28 cellular contexts compared by ENCODE assay signal in genomic region chr6:105884426-105884825, GRCh38.
A peak's percentile ranks its signal among the peaks of the same experiment; 100 is the strongest.
DNase-seq lines count a peak whose midpoint lies in the region; ATAC-seq, FAIRE-seq and TF ChIP-seq lines count a peak whose summit lies in the region.
"Had no signal": no experiment of that assay in that cellular context is flagged by ENCODE, and none has a peak within 500 bp of the region (broad histone marks: within the 10 kb centered on the region; RNA-seq: fewer than 3 reads in every experiment).

No MANE protein-coding gene starts in this region.

- no TSS peak for BruUV-seq in OCI-LY7 (replicated peaks; lab: Mats Ljungman, UMichigan)

- peaks cover 5% of the 10 kb centered on the region; the same call in 1 of the 2 replicates for H3K9me3 ChIP-seq in OCI-LY7 (ENCODE audit: low read length)
- no peaks in the 10 kb centered on the region for H3K9me3 ChIP-seq in CD4-positive, alpha-beta T cell (ENCODE audit: control insufficient read depth, low read length)
- H3K9me3 ChIP-seq: thoracic aorta had no signal

- intact Hi-C loops in activated CD4-positive, alpha-beta T cell treated with anti-CD3 and anti-CD28 coated beads, Interleukin-2, amount 10 ng/mL, durations not matched to agents 24 days and 14 days (cut with micrococcal nuclease), result loop anchor here (5.0 kb wide), 2 partner anchors 152 to 213 kb away; no protein-coding TSS in a partner anchor
- intact Hi-C loops in OCI-LY7 (cut with micrococcal nuclease; ENCODE audit: unreplicated experiment), result loop anchor here (5.0 kb wide), 1 partner anchor 203 kb away; the partner anchor contains the start of gene PRDM1
- intact Hi-C loops in CD4-positive, alpha-beta T cell (cut with DNase I, micrococcal nuclease), result no loop called here

- no peak for FAIRE-seq in GM12892 (lab: Jason Lieb, UNC)
- FAIRE-seq: endometrium, H54 had no signal

- peaks cover 2% of the 10 kb centered on the region for H3K36me3 Mint-ChIP-seq in activated CD4-positive, alpha-beta T cell treated with anti-CD3 and anti-CD28 coated beads, Interleukin-2, amount 10 ng/mL, durations not matched to agents 24 days and 14 days (ENCODE audit: low read depth)
- no peaks in the 10 kb centered on the region for H3K36me3 Mint-ChIP-seq in CD4-positive, alpha-beta T cell (ENCODE audit: low read depth)
- H3K36me3 Mint-ChIP-seq: activated naive CD8-positive, alpha-beta T cell had no signal

- H3K36me3 ChIP-seq in OCI-LY7 (ENCODE audit: insufficient read depth, low read length), result no peaks in the 10 kb centered on the region
- H3K36me3 ChIP-seq: cardiac muscle cell, gastroesophageal sphincter, thoracic aorta had no signal

- peaks cover 3% of the 10 kb centered on the region for H3K27me3 Mint-ChIP-seq in activated CD4-positive, alpha-beta T cell treated with anti-CD3 and anti-CD28 coated beads, Interleukin-2, amount 10 ng/mL, durations not matched to agents 24 days and 14 days
- peaks cover 30% of the 10 kb centered on the region for H3K27me3 Mint-ChIP-seq in CD4-positive, alpha-beta T cell

- POLR2A ChIA-PET in OCI-LY7 (lab: Charles Lee), result interaction anchor here (0.7 to 4.4 kb wide), 12 partner anchors 8 to 108 kb away, joined by 3 to 42 read pairs (median 6); no protein-coding TSS in a partner anchor
- POLR2A ChIA-PET in CD4-positive, alpha-beta T cell (lab: Charles Lee), result no interaction called here

- H3K27ac Mint-ChIP-seq in activated CD4-positive, alpha-beta T cell treated with anti-CD3 and anti-CD28 coated beads, Interleukin-2, amount 10 ng/mL, durations not matched to agents 24 days and 14 days, result no peak overlapping the region
- no peak overlapping the region for H3K27ac Mint-ChIP-seq in CD4-positive, alpha-beta T cell
- H3K27ac Mint-ChIP-seq: activated naive CD8-positive, alpha-beta T cell; T-helper 2 cell treated with Interferon-gamma antibody and Interleukin-4, amounts not matched to agents 5 μg/mL and 100 μg/mL, for 36 hours had no signal

- H3K27ac ChIP-seq in OCI-LY7 (ENCODE audit: low read depth, low read length, poor library complexity, severe bottlenecking), result peak overlapping the region; percentile 17
- H3K27ac ChIP-seq in temporal lobe (ENCODE audit: low read depth, low read length), result peak overlapping the region; percentile 31
- no peak overlapping the region for H3K27ac ChIP-seq in CD4-positive, alpha-beta T cell (ENCODE audit: low read depth, low read length)
- H3K27ac ChIP-seq: 22Rv1, cardiac muscle cell, gastroesophageal sphincter, thoracic aorta, VCaP had no signal

- no peaks in the 10 kb centered on the region for H4K20me1 ChIP-seq in OCI-LY7 (ENCODE audit: insufficient read depth, low read length)

- no peak for ATAC-seq in HG03520 (IDR thresholded peaks at IDR 0.05; ENCODE audit: unreplicated experiment)
- ATAC-seq in CD4-positive, alpha-beta T cell (ENCODE audit: poor library complexity), result no peak
- ATAC-seq: gastroesophageal sphincter had no signal

- peaks cover 12% of the 10 kb centered on the region for H3K9me3 Mint-ChIP-seq in activated CD4-positive, alpha-beta T cell treated with anti-CD3 and anti-CD28 coated beads, Interleukin-2, amount 10 ng/mL, durations not matched to agents 24 days and 14 days
- no peaks in the 10 kb centered on the region for H3K9me3 Mint-ChIP-seq in CD4-positive, alpha-beta T cell
- H3K9me3 Mint-ChIP-seq: T-helper 2 cell treated with Interferon-gamma antibody and Interleukin-4, amounts not matched to agents 5 μg/mL and 100 μg/mL, for 36 hours had no signal

- CTCF ChIA-PET in OCI-LY7 (lab: Charles Lee; ENCODE audit: unreplicated experiment), result no interaction called here
- CTCF ChIA-PET in CD4-positive, alpha-beta T cell (lab: Charles Lee), result no interaction called here

- peaks cover 7% of the 10 kb centered on the region for H3K27me3 ChIP-seq in CD4-positive, alpha-beta T cell (ENCODE audit: control insufficient read depth, insufficient read depth, low read length)
- H3K27me3 ChIP-seq: cardiac muscle cell, gastroesophageal sphincter had no signal

- H3K4me1 Mint-ChIP-seq in activated CD4-positive, alpha-beta T cell treated with anti-CD3 and anti-CD28 coated beads, Interleukin-2, amount 10 ng/mL, durations not matched to agents 24 days and 14 days, result peaks cover 54% of the 10 kb centered on the region
- H3K4me1 Mint-ChIP-seq in CD4-positive, alpha-beta T cell (ENCODE audit: low read depth), result peaks cover 9% of the 10 kb centered on the region

- TF ChIP-seq CTCF in OCI-LY7 (conservative IDR thresholded peaks at IDR 0.05; ENCODE audit: low read length), result no peak
- no peak for TF ChIP-seq CTCF in CD4-positive, alpha-beta T cell (IDR thresholded peaks at IDR 0.05)

- H3K79me2 ChIP-seq in OCI-LY7 (ENCODE audit: insufficient read depth, low read depth, low read length), result no peaks in the 10 kb centered on the region

- no peak overlapping the region for H3K4me3 Mint-ChIP-seq in activated CD4-positive, alpha-beta T cell treated with anti-CD3 and anti-CD28 coated beads, Interleukin-2, amount 10 ng/mL, durations not matched to agents 24 days and 14 days
- no peak overlapping the region for H3K4me3 Mint-ChIP-seq in CD4-positive, alpha-beta T cell
- H3K4me3 Mint-ChIP-seq: activated naive CD8-positive, alpha-beta T cell; T-helper 2 cell treated with Interferon-gamma antibody and Interleukin-4, amounts not matched to agents 5 μg/mL and 100 μg/mL, for 36 hours had no signal

- H2AFZ ChIP-seq in OCI-LY7 (ENCODE audit: low read length), result peak overlapping the region; percentile 61; the same call in 1 of the 2 replicates

- peak overlapping the region; percentile 31 for H3K4me2 ChIP-seq in OCI-LY7 (ENCODE audit: low read length)
- H3K4me2 ChIP-seq: smooth muscle cell had no signal

- no peak for TF ChIP-seq POLR2A in GM12892 (IDR thresholded peaks at IDR 0.05; ENCODE audit: low read depth, low read length)

- H3K4me1 ChIP-seq in OCI-LY7 (ENCODE audit: insufficient read depth, low read length, poor library complexity, severe bottlenecking), result peaks cover 74% of the 10 kb centered on the region

- no peak overlapping the region for H3K4me3 ChIP-seq in OCI-LY7 (ENCODE audit: low read depth, low read length, poor library complexity, severe bottlenecking)
- H3K4me3 ChIP-seq: cardiac muscle cell, gastroesophageal sphincter, smooth muscle cell, thoracic aorta had no signal

- peak; percentile 53 for DNase-seq in activated CD4-positive, alpha-beta T cell treated with anti-CD3 and anti-CD28 coated beads, Interleukin-2, amount 10 ng/mL, durations not matched to agents 24 days and 14 days
- no peak for DNase-seq in activated CD4-positive, alpha-beta T cell treated with anti-CD3 and anti-CD28 coated beads for 1 hour
- DNase-seq in OCI-LY7 (ENCODE audit: low spot score) (peak; percentile 71), inferior parietal cortex (ENCODE audit: extremely low spot score) (peak; percentile 35), GM12892 (ENCODE audit: insufficient read length) (no peak)
- DNase-seq in CD4-positive, alpha-beta T cell, result no peak
- DNase-seq: activated CD8-positive, alpha-beta memory T cell treated with anti-CD3 and anti-CD28 coated beads, Interleukin-2, amount 50 U/mL, for 48 hours; aorta; cortex of kidney; DMS79; mesenchymal stem cell; NCI-H1048; NCI-H1694 treated with DMSO at 0.1 percent for 48 hours; NCI-H526; nucleus accumbens; stimulated activated CD4-positive, alpha-beta T cell treated with anti-CD3 and anti-CD28 coated beads, Interleukin-2, amount 100 ng/mL, for 24 hours had no signal

- H3K9me2 ChIP-seq in OCI-LY7 (ENCODE audit: insufficient read depth, low read length), result no peaks in the 10 kb centered on the region

Comparison
In these comparisons a context has a peak if more than half of its experiments do, and no peak if none do; other contexts are left out.
1. DNase-seq: peak in activated CD4-positive, alpha-beta T cell treated with anti-CD3 and anti-CD28 coated beads, Interleukin-2, amount 10 ng/mL, durations not matched to agents 24 days and 14 days (single experiment), OCI-LY7 (single experiment) and inferior parietal cortex (single experiment); none in activated CD4-positive, alpha-beta T cell treated with anti-CD3 and anti-CD28 coated beads for 1 hour (single experiment), CD4-positive, alpha-beta T cell (0 of 10) and GM12892 (single experiment).
2. intact Hi-C loops: an anchor here in activated CD4-positive, alpha-beta T cell treated with anti-CD3 and anti-CD28 coated beads, Interleukin-2, amount 10 ng/mL, durations not matched to agents 24 days and 14 days (5.0 kb wide) and OCI-LY7 (5.0 kb wide); none called in CD4-positive, alpha-beta T cell.